Comparison of ENCODE assay signal across 7 cellular contexts in genomic region chr12:85923767-85924331, GRCh38. TPM values are rescaled to one million over a fixed set of nuclear protein-coding genes. Genes with fewer than 3 reads are reported as not detected.
DNase-seq lines count a peak whose midpoint lies in the region; TF ChIP-seq lines count a peak whose summit lies in the region.

No MANE protein-coding gene starts in this region.

- H3K4me3 Mint-ChIP-seq in brain = no peak overlapping the region

- TF ChIP-seq CTCF in GM12875 (IDR thresholded peaks at IDR 0.05; ENCODE audit: borderline replicate concordance, insufficient read depth, low read depth, low read length) (peak; percentile 19; the same call in 1 of the 2 replicates), brain (conservative IDR thresholded peaks at IDR 0.05) (peak; percentile 80 to 90)

- no peaks in the 10 kb centered on the region for H3K36me3 Mint-ChIP-seq in brain

- no peaks in the 10 kb centered on the region for H3K4me1 Mint-ChIP-seq in brain

- H3K27me3 Mint-ChIP-seq in brain = no peaks in the 10 kb centered on the region

- H3K27ac Mint-ChIP-seq in brain = no peak overlapping the region

- DNase-seq in M059J (ENCODE audit: low read depth) (peak; percentile 17), myocyte (ENCODE audit: low read depth) (peak; percentile 38), mucosa of gallbladder (ENCODE audit: low spot score) (no peak)
- no peak for DNase-seq in stimulated activated CD4-positive, alpha-beta T cell treated with anti-CD3 and anti-CD28 coated beads, Interleukin-4, amount 100 ng/mL, for 24 hours
- DNase-seq in activated CD4-positive, alpha-beta T cell treated with anti-CD3 and anti-CD28 coated beads, Interleukin-2, amount 50 U/mL, for 1 hour = no peak

- peaks cover 0 to 4% (median 0%) of the 10 kb centered on the region in 5 experiments for H3K9me3 Mint-ChIP-seq in brain

- no peak overlapping the region for H3K4me3 ChIP-seq in GM12875 (ENCODE audit: low read depth, low read length)

RNA-seq across cellular contexts. Expression of gene NTS, which starts 49.8 kb away (rescaled TPM):
- 0.15 TPM in 1 of 2 replicates, not detected in the other for total RNA-seq in M059J (2014; rRNA removed; shearing (Covaris generic))
- polyA plus RNA-seq in brain (ENCODE audit: insufficient read depth, low read depth, low replicate concordance) = not detected
- not detected in 2 replicates for total RNA-seq in myocyte
- not detected for polyA plus RNA-seq in myocyte (2012)
- total RNA-seq in mucosa of gallbladder = 0.17 TPM

Comparison
In these comparisons a context has a peak if more than half of its experiments do, and no peak if none do; other contexts are left out.
1. DNase-seq: peak in M059J (single experiment) and myocyte (single experiment); none in mucosa of gallbladder (single experiment), stimulated activated CD4-positive, alpha-beta T cell treated with anti-CD3 and anti-CD28 coated beads, Interleukin-4, amount 100 ng/mL, for 24 hours (single experiment) and activated CD4-positive, alpha-beta T cell treated with anti-CD3 and anti-CD28 coated beads, Interleukin-2, amount 50 U/mL, for 1 hour (single experiment).